In genomic region chr9:126014726-126015125, GRCh38 we compare ENCODE assay signal across 22 cellular contexts.
A peak's percentile ranks its signal among the peaks of the same experiment; 100 is the strongest.
DNase-seq lines count a peak whose midpoint lies in the region; ATAC-seq, FAIRE-seq and TF ChIP-seq lines count a peak whose summit lies in the region.
"Had no signal": no experiment of that assay in that cellular context is flagged by ENCODE, and none has a peak within 500 bp of the region (broad histone marks: within the 10 kb centered on the region; RNA-seq: fewer than 3 reads in every experiment).

No MANE protein-coding gene starts in this region.

- DNase-seq in GM23338 (ENCODE audit: low spot score) (no peak), H7 (peak; percentile 68), osteoblast (ENCODE audit: insufficient read length, low spot score, missing footprints) (peak; percentile 27), RCC 7860 (ENCODE audit: low spot score) (no peak), erythroblast (lab: John Stamatoyannopoulos, UW) (no peak)
- no peak for DNase-seq in stimulated activated effector memory CD8-positive, alpha-beta T cell treated with anti-CD3 and anti-CD28 coated beads, Interleukin-12 subunit alpha, Interleukin-12 subunit beta, amount 100 ng/mL, for 72 hours (ENCODE audit: low spot score in 2 of 2)
- DNase-seq: 8988T; ACHN; BE2C; C1 segment of cervical spinal cord; Caco-2; Calu3; CD4-positive, alpha-beta T cell; CD8-positive, alpha-beta T cell; DMS79 treated with DMSO at 0.1 percent for 48 hours; GF-D8 had no signal

- ATAC-seq in GM23338, result peak; percentile 33; the same call in 1 of the 3 replicates
- no peak for ATAC-seq in stimulated activated effector memory CD8-positive, alpha-beta T cell treated with anti-CD3 and anti-CD28 coated beads, Interleukin-12 subunit alpha, Interleukin-12 subunit beta, amount 100 ng/mL, for 72 hours
- ATAC-seq: CD8-positive, alpha-beta T cell had no signal

- H3K27me3 ChIP-seq in GM23338 (ENCODE audit: insufficient read depth) (no peaks in the 10 kb centered on the region), H7 (ENCODE audit: control insufficient read depth, insufficient read depth, low read length) (no peaks in the 10 kb centered on the region), osteoblast (ENCODE audit: insufficient read depth, low read length) (no peaks in the 10 kb centered on the region)
- H3K27me3 ChIP-seq: BE2C, BLaER1 had no signal

- H3K79me2 ChIP-seq in GM23338 (replicated peaks; ENCODE audit: insufficient read depth), result no peaks in the 10 kb centered on the region
- H3K79me2 ChIP-seq in osteoblast (ENCODE audit: insufficient read depth, low read length), result no peaks in the 10 kb centered on the region

- peaks cover 5% of the 10 kb centered on the region for H3K4me1 Mint-ChIP-seq in GM23338
- no peaks in the 10 kb centered on the region for H3K4me1 Mint-ChIP-seq in stimulated activated effector memory CD8-positive, alpha-beta T cell treated with anti-CD3 and anti-CD28 coated beads, Interleukin-12 subunit alpha, Interleukin-12 subunit beta, amount 100 ng/mL, for 72 hours

- no peak overlapping the region for H3K4me3 Mint-ChIP-seq in GM23338
- H3K4me3 Mint-ChIP-seq in stimulated activated effector memory CD8-positive, alpha-beta T cell treated with anti-CD3 and anti-CD28 coated beads, Interleukin-12 subunit alpha, Interleukin-12 subunit beta, amount 100 ng/mL, for 72 hours, result no peak overlapping the region
- H3K4me3 Mint-ChIP-seq: CD4-positive, alpha-beta T cell; CD8-positive, alpha-beta T cell had no signal

- H4K20me1 ChIP-seq in GM23338 (replicated peaks; ENCODE audit: insufficient read depth) (no peaks in the 10 kb centered on the region), osteoblast (ENCODE audit: insufficient read depth, low read length) (no peaks in the 10 kb centered on the region)
- H4K20me1 ChIP-seq: BLaER1 had no signal

- H3K36me3 ChIP-seq in GM23338 (ENCODE audit: insufficient read depth), result 0 out of 2 replicates have a peak, but pooled peaks cover 2% of the 10 kb centered on the region
- H3K36me3 ChIP-seq in H7 (replicated peaks; ENCODE audit: control insufficient read depth, insufficient read depth, low read length), result no peaks in the 10 kb centered on the region
- H3K36me3 ChIP-seq in osteoblast (ENCODE audit: insufficient read depth, low read length), result no peaks in the 10 kb centered on the region
- H3K36me3 ChIP-seq: BE2C, BLaER1 had no signal

- H3K9me3 ChIP-seq in osteoblast (ENCODE audit: low read depth, low read length), result no peaks in the 10 kb centered on the region
- H3K9me3 ChIP-seq: BE2C, Caco-2 had no signal

- TF ChIP-seq CTCF in GM23338 (conservative IDR thresholded peaks at IDR 0.05; ENCODE audit: low read depth in 2 of 2) (no peak), osteoblast (IDR thresholded peaks at IDR 0.05; ENCODE audit: extremely low read depth, low read depth, low read length) (no peak)

- H3K36me3 Mint-ChIP-seq in GM23338 (ENCODE audit: low read depth), result no peaks in the 10 kb centered on the region; the same call in 1 of the 3 replicates
- no peaks in the 10 kb centered on the region for H3K36me3 Mint-ChIP-seq in stimulated activated effector memory CD8-positive, alpha-beta T cell treated with anti-CD3 and anti-CD28 coated beads, Interleukin-12 subunit alpha, Interleukin-12 subunit beta, amount 100 ng/mL, for 72 hours
- H3K36me3 Mint-ChIP-seq: CD8-positive, alpha-beta T cell had no signal

- H3K4me3 ChIP-seq in GM23338 (no peak overlapping the region), H7 (ENCODE audit: insufficient read depth, low read depth, low read length) (no peak overlapping the region), osteoblast (ENCODE audit: insufficient read depth, low read length) (no peak overlapping the region)
- H3K4me3 ChIP-seq: BLaER1 had no signal

- FAIRE-seq in RCC 7860 (lab: Jason Lieb, UNC), result no peak
- FAIRE-seq: A204.1, D721Med, G401.6, GM12891, GM19239 had no signal

- H3K4me2 ChIP-seq in GM23338, result no peak overlapping the region
- H3K4me2 ChIP-seq in osteoblast (ENCODE audit: insufficient read depth, low read length), result no peak overlapping the region
- H3K4me2 ChIP-seq: BLaER1 had no signal

- no peaks in the 10 kb centered on the region for H3K4me1 ChIP-seq in GM23338 (ENCODE audit: insufficient read depth)
- no peaks in the 10 kb centered on the region for H3K4me1 ChIP-seq in osteoblast (ENCODE audit: insufficient read depth, low read length)
- H3K4me1 ChIP-seq: BE2C, BLaER1, Caco-2 had no signal

- TF ChIP-seq POLR2A in erythroblast (IDR thresholded peaks at IDR 0.05; ENCODE audit: low read length), result no peak

- H2AFZ ChIP-seq in GM23338 (peak overlapping the region; percentile 76; the same call in 1 of the 2 replicates), osteoblast (ENCODE audit: low read length) (no peak overlapping the region)

- H3K9me3 Mint-ChIP-seq in GM23338, result peaks cover 9% of the 10 kb centered on the region
- no peaks in the 10 kb centered on the region for H3K9me3 Mint-ChIP-seq in stimulated activated effector memory CD8-positive, alpha-beta T cell treated with anti-CD3 and anti-CD28 coated beads, Interleukin-12 subunit alpha, Interleukin-12 subunit beta, amount 100 ng/mL, for 72 hours
- H3K9me3 Mint-ChIP-seq: CD4-positive, alpha-beta T cell had no signal

- H3K9me2 ChIP-seq in GM23338 (ENCODE audit: insufficient read depth), result no peaks in the 10 kb centered on the region

- H3F3A ChIP-seq in GM23338 (replicated peaks; ENCODE audit: low read depth), result no peaks in the 10 kb centered on the region

- H3K27ac ChIP-seq in GM23338 (ENCODE audit: low read depth) (no peak overlapping the region), osteoblast (ENCODE audit: low read depth, low read length) (no peak overlapping the region)
- H3K27ac ChIP-seq: BLaER1 had no signal

- H3K27me3 Mint-ChIP-seq in GM23338 (ENCODE audit: insufficient read depth, low read depth, poor library complexity), result peaks cover 2% of the 10 kb centered on the region

- no peak overlapping the region for H3K27ac Mint-ChIP-seq in GM23338
- H3K27ac Mint-ChIP-seq in stimulated activated effector memory CD8-positive, alpha-beta T cell treated with anti-CD3 and anti-CD28 coated beads, Interleukin-12 subunit alpha, Interleukin-12 subunit beta, amount 100 ng/mL, for 72 hours, result no peak overlapping the region
- H3K27ac Mint-ChIP-seq: CD4-positive, alpha-beta T cell; CD8-positive, alpha-beta T cell had no signal

TF ChIP-seq in GM23338, 12 proteins besides CTCF, POLR2A, EP300 and RAD21 (continues in another document):
- no peak for TF ChIP-seq EZH2 (IDR thresholded peaks at IDR 0.05; ENCODE audit: low read depth, unreplicated experiment)
- TF ChIP-seq, protein P1, sequence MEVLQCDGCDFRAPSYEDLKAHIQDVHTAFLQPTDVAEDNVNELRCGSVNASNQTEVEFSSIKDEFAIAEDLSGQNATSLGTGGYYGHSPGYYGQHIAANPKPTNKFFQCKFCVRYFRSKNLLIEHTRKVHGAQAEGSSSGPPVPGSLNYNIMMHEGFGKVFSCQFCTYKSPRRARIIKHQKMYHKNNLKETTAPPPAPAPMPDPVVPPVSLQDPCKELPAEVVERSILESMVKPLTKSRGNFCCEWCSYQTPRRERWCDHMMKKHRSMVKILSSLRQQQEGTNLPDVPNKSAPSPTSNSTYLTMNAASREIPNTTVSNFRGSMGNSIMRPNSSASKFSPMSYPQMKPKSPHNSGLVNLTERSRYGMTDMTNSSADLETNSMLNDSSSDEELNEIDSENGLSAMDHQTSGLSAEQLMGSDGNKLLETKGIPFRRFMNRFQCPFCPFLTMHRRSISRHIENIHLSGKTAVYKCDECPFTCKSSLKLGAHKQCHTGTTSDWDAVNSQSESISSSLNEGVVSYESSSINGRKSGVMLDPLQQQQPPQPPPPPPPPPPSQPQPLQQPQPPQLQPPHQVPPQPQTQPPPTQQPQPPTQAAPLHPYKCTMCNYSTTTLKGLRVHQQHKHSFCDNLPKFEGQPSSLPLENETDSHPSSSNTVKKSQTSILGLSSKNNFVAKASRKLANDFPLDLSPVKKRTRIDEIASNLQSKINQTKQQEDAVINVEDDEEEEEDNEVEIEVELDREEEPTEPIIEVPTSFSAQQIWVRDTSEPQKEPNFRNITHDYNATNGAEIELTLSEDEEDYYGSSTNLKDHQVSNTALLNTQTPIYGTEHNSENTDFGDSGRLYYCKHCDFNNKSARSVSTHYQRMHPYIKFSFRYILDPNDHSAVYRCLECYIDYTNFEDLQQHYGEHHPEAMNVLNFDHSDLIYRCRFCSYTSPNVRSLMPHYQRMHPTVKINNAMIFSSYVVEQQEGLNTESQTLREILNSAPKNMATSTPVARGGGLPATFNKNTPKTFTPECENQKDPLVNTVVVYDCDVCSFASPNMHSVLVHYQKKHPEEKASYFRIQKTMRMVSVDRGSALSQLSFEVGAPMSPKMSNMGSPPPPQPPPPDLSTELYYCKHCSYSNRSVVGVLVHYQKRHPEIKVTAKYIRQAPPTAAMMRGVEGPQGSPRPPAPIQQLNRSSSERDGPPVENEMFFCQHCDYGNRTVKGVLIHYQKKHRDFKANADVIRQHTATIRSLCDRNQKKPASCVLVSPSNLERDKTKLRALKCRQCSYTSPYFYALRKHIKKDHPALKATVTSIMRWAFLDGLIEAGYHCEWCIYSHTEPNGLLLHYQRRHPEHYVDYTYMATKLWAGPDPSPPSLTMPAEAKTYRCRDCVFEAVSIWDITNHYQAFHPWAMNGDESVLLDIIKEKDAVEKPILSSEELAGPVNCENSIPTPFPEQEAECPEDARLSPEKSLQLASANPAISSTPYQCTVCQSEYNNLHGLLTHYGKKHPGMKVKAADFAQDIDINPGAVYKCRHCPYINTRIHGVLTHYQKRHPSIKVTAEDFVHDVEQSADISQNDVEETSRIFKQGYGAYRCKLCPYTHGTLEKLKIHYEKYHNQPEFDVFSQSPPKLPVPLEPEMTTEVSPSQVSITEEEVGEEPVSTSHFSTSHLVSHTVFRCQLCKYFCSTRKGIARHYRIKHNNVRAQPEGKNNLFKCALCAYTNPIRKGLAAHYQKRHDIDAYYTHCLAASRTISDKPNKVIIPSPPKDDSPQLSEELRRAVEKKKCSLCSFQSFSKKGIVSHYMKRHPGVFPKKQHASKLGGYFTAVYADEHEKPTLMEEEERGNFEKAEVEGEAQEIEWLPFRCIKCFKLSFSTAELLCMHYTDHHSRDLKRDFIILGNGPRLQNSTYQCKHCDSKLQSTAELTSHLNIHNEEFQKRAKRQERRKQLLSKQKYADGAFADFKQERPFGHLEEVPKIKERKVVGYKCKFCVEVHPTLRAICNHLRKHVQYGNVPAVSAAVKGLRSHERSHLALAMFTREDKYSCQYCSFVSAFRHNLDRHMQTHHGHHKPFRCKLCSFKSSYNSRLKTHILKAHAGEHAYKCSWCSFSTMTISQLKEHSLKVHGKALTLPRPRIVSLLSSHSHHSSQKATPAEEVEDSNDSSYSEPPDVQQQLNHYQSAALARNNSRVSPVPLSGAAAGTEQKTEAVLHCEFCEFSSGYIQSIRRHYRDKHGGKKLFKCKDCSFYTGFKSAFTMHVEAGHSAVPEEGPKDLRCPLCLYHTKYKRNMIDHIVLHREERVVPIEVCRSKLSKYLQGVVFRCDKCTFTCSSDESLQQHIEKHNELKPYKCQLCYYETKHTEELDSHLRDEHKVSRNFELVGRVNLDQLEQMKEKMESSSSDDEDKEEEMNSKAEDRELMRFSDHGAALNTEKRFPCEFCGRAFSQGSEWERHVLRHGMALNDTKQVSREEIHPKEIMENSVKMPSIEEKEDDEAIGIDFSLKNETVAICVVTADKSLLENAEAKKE (CRISPR knock-in tag; IDR thresholded peaks at IDR 0.05), result no peak
- no peak for TF ChIP-seq ZNF114 (CRISPR knock-in tag; IDR thresholded peaks at IDR 0.05)

Comparison
In these comparisons a context has a peak if more than half of its experiments do, and no peak if none do; other contexts are left out.
1. DNase-seq: peak in H7 (single experiment) and osteoblast (single experiment); none in GM23338 (single experiment), stimulated activated effector memory CD8-positive, alpha-beta T cell treated with anti-CD3 and anti-CD28 coated beads, Interleukin-12 subunit alpha, Interleukin-12 subunit beta, amount 100 ng/mL, for 72 hours (0 of 2), RCC 7860 (single experiment) and erythroblast (0 of 2).